9 cellular contexts compared by ENCODE assay signal in the genomic region with DNA sequence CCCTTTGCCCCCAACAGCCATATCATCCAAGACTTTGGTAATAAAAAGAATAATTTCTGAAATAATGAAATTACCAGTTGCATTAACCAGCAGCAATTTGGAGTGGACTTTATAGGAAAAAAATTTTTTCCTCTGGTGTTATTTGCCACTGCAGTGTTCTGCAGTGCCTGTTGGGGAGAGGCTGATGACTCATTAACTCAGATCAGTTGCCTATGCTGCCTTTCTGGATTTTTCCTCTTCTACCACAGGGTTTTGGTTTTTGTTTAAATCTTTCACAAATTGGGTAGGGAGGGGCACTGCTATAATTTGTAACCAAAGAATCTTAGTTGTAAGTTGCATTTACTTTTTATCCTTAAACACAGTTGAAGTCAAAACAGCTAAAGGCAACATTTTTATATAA. TPM values are rescaled to one million over a fixed set of nuclear protein-coding genes. Genes with fewer than 3 reads are reported as not detected.
DNase-seq lines count a peak whose midpoint lies in the region; ATAC-seq lines count a peak whose summit lies in the region.
"Had no signal": no experiment of that assay in that cellular context is flagged by ENCODE, and none has a peak within 500 bp of the region (broad histone marks: within the 10 kb centered on the region; RNA-seq: fewer than 3 reads in every experiment).

No MANE protein-coding gene starts in this region.

- H3K27ac ChIP-seq in caudate nucleus (ENCODE audit: low read depth, low read length): peak overlapping the region; percentile 46

- ATAC-seq in GM19043 (IDR thresholded peaks at IDR 0.05; ENCODE audit: low read depth, unreplicated experiment) (peak; percentile 67), HG03354 (IDR thresholded peaks at IDR 0.05; ENCODE audit: poor library complexity, severe bottlenecking, unreplicated experiment) (peak; percentile 79)

- DNase-seq in caudate nucleus (lab: John Stamatoyannopoulos, UW): peak in 5 of 61 donors; percentile 1 to 40 (median 18)
- peak; percentile 75 for DNase-seq in renal cortical epithelial cell (ENCODE audit: low read depth)
- no peak for DNase-seq in NAMALWA (ENCODE audit: low spot score)
- no peak for DNase-seq in NCI-H1694 (lab: John Stamatoyannopoulos, UW)
- DNase-seq in NCI-H69 (lab: John Stamatoyannopoulos, UW): no peak
- DNase-seq: foreskin melanocyte, NCI-H1436 treated with DMSO at 0.1 percent for 48 hours had no signal

RNA-seq across cellular contexts. Expression of gene ATP6V1A, which starts 22.7 kb away (rescaled TPM):
- total RNA-seq in renal cortical epithelial cell: 118 and 132 TPM in 2 replicates

RNA-seq across cellular contexts. Expression of gene NAA50, which starts 23.5 kb away (rescaled TPM):
- total RNA-seq in renal cortical epithelial cell: 139 and 217 TPM in 2 replicates
